Comparison of ENCODE assay signal across 2 cellular contexts in the genomic region with DNA sequence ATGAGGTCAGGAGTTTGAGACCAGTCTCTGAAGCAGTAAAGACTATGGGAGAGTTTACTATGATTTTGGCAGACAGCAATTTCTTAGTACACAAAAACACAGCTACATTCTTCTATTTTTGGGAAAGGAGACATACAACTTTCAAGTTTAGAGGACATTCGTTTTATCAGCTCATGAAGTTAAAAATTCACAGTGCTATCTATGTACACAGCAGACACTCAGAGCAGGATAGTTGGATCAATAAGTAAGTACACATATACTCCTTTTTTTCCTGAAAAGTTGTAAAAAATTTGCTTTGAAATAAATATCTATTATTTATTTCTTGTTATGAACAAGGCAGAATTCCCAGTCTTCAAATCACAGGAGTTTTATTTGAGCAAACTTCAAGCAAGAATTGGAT.
TF ChIP-seq lines count a peak whose summit lies in the region.

No MANE protein-coding gene starts in this region.

TF ChIP-seq in HepG2, 621 proteins besides CTCF, POLR2A, EP300 and RAD21:
- 0 out of 2 replicates have a peak, but pooled peaks have one; percentile 23 for TF ChIP-seq ONECUT2 (CRISPR knock-in tag; IDR thresholded peaks at IDR 0.05)
- TF ChIP-seq BCL6 (CRISPR knock-in tag; IDR thresholded peaks at IDR 0.05) = peak; percentile 33; the same call in 1 of the 2 replicates
- TF ChIP-seq ZNF816 (CRISPR knock-in tag; IDR thresholded peaks at IDR 0.05; ENCODE audit: borderline replicate concordance) = no peak
- no peak for TF ChIP-seq ELF4 (CRISPR knock-in tag; IDR thresholded peaks at IDR 0.05; ENCODE audit: borderline replicate concordance)

TF ChIP-seq in neural cell, 6 proteins besides CTCF, POLR2A, EP300 and RAD21 (continued from another document):
- TF ChIP-seq MXI1 (conservative IDR thresholded peaks at IDR 0.05; ENCODE audit: poor library complexity, severe bottlenecking) (no peak), POLR2AphosphoS5 (IDR thresholded peaks at IDR 0.05) (no peak), TAF1 (IDR thresholded peaks at IDR 0.05; ENCODE audit: low read depth) (no peak), EZH2 (IDR thresholded peaks at IDR 0.05; ENCODE audit: borderline replicate concordance, insufficient read depth, low read length, poor library complexity, severe bottlenecking) (no peak)
